In genomic region chr10:35056686-35057085, GRCh38 we compare ENCODE assay signal across 1 cellular context.
TF ChIP-seq lines count a peak whose summit lies in the region.

No MANE protein-coding gene starts in this region.

TF ChIP-seq in H1, 55 proteins besides CTCF, POLR2A, EP300 and RAD21:
- TF ChIP-seq POLR2AphosphoS5 (IDR thresholded peaks at IDR 0.05; ENCODE audit: low read depth, low read length) = no peak
- TF ChIP-seq SP4 (IDR thresholded peaks at IDR 0.05; ENCODE audit: low read length) = no peak
- TF ChIP-seq YY1 (IDR thresholded peaks at IDR 0.05; ENCODE audit: low read depth, low read length) = no peak
- no peak for TF ChIP-seq GTF2F1 (IDR thresholded peaks at IDR 0.05; ENCODE audit: borderline replicate concordance, low read depth, low read length)
- no peak for TF ChIP-seq SIRT6 (IDR thresholded peaks at IDR 0.05; ENCODE audit: low read length)
- no peak for TF ChIP-seq TAF7 (optimal IDR thresholded peaks at IDR 0.05; ENCODE audit: borderline replicate concordance, low read depth, low read length)
- TF ChIP-seq PHF8 (conservative IDR thresholded peaks at IDR 0.05; ENCODE audit: low read depth, low read length) = no peak
- TF ChIP-seq BRCA1 (IDR thresholded peaks at IDR 0.05; ENCODE audit: low read depth, low read length) = no peak
- no peak for TF ChIP-seq CHD1 (IDR thresholded peaks at IDR 0.05; ENCODE audit: low read depth, low read length)
- no peak for TF ChIP-seq SIX5 (IDR thresholded peaks at IDR 0.05; ENCODE audit: low read depth, low read length)
- TF ChIP-seq EGR1 (IDR thresholded peaks at IDR 0.05; ENCODE audit: borderline replicate concordance, low read depth, low read length) = no peak
- TF ChIP-seq CHD2 (IDR thresholded peaks at IDR 0.05; ENCODE audit: low read length) = no peak
- TF ChIP-seq CHD7 (IDR thresholded peaks at IDR 0.05; ENCODE audit: insufficient replicate concordance, low read length) = no peak
- TF ChIP-seq TBP (IDR thresholded peaks at IDR 0.05; ENCODE audit: low read depth, low read length) = no peak
- no peak for TF ChIP-seq CBX5 (IDR thresholded peaks at IDR 0.05; ENCODE audit: low read depth, low read length)
- no peak for TF ChIP-seq JUND (IDR thresholded peaks at IDR 0.05; ENCODE audit: low read length)
- no peak for TF ChIP-seq HDAC2 (IDR thresholded peaks at IDR 0.05; ENCODE audit: borderline replicate concordance in 1 of 2, low read depth in 2 of 2, low read length in 2 of 2)
TF ChIP-seq in H1: peak in this region for 0.
